15 cellular contexts compared by ENCODE assay signal in the genomic region with DNA sequence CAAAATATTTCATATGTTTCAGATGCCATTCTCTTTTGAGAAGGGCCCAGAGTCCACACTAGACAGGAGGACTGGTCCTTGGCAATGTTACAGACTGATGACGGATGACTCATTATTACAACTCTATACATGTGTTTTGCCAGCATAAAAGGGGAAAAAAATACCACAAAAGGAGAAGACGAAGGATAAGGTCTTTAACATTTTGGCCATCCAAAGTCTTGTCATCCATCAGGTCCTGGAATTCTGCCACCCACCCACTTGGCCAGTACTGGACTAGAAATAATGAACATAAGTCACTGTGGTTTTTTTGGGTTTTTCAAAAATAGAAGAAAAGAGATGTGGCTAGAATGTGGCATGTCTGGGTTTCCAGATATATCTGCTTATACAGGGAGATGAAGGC. TPM values are rescaled to one million over a fixed set of nuclear protein-coding genes. Genes with fewer than 3 reads are reported as not detected.
DNase-seq lines count a peak whose midpoint lies in the region; ATAC-seq and TF ChIP-seq lines count a peak whose summit lies in the region.
"Had no signal": no experiment of that assay in that cellular context is flagged by ENCODE, and none has a peak within 500 bp of the region (broad histone marks: within the 10 kb centered on the region; RNA-seq: fewer than 3 reads in every experiment).

No MANE protein-coding gene starts in this region.

- ATAC-seq in IMR-90 (ENCODE audit: low read depth) (0 out of 2 replicates have a peak, but pooled peaks have one; percentile 14), HG03432 (IDR thresholded peaks at IDR 0.05; ENCODE audit: unreplicated experiment) (no peak), HG03039 (IDR thresholded peaks at IDR 0.05; ENCODE audit: unreplicated experiment) (no peak), T-helper 17 cell (no peak), GM21526 (IDR thresholded peaks at IDR 0.05; ENCODE audit: low FRiP score, unreplicated experiment) (no peak)
- ATAC-seq: stimulated activated effector memory CD8-positive, alpha-beta T cell treated with anti-CD3 and anti-CD28 coated beads, Interleukin-12 subunit alpha, Interleukin-12 subunit beta, amount 100 ng/mL, for 72 hours had no signal

- H3K4me1 Mint-ChIP-seq in T-helper 17 cell: no peaks in the 10 kb centered on the region
- H3K4me1 Mint-ChIP-seq: activated naive CD4-positive, alpha-beta T cell treated with anti-CD3 and anti-CD28 coated beads, Interleukin-2, amount 10 ng/mL, durations not matched to agents 7 days and 5 days; stimulated activated effector memory CD8-positive, alpha-beta T cell treated with anti-CD3 and anti-CD28 coated beads, Interleukin-12 subunit alpha, Interleukin-12 subunit beta, amount 100 ng/mL, for 72 hours had no signal

- H3K4me3 ChIP-seq in AG10803 (ENCODE audit: low read length) (no peak overlapping the region), IMR-90 (ENCODE audit: insufficient read depth, low read depth, low read length) (no peak overlapping the region)
- H3K4me3 ChIP-seq: BLaER1 had no signal

- no peaks in the 10 kb centered on the region for H4K20me1 ChIP-seq in IMR-90 (ENCODE audit: insufficient read depth, low read length)
- H4K20me1 ChIP-seq: BLaER1 had no signal

- no peak overlapping the region for H3K4me2 ChIP-seq in IMR-90 (ENCODE audit: low read depth, low read length)
- H3K4me2 ChIP-seq: BLaER1 had no signal

- H2AK9ac ChIP-seq in IMR-90 (replicated peaks; ENCODE audit: low read depth, low read length, poor library complexity): no peak overlapping the region

- H2AK5ac ChIP-seq in IMR-90 (ENCODE audit: low read depth, low read length): no peak overlapping the region

- no peak overlapping the region for H3K27ac Mint-ChIP-seq in T-helper 17 cell
- H3K27ac Mint-ChIP-seq: activated naive CD4-positive, alpha-beta T cell treated with anti-CD3 and anti-CD28 coated beads, Interleukin-2, amount 10 ng/mL, durations not matched to agents 7 days and 5 days; stimulated activated effector memory CD8-positive, alpha-beta T cell treated with anti-CD3 and anti-CD28 coated beads, Interleukin-12 subunit alpha, Interleukin-12 subunit beta, amount 100 ng/mL, for 72 hours had no signal

- in situ Hi-C loops in IMR-90 (cut with MboI; ENCODE audit: low sequenced_read_pairs): no loop called here

- no peak overlapping the region for H4K5ac ChIP-seq in IMR-90 (ENCODE audit: low read depth, low read length)

- H3K9me3 ChIP-seq in IMR-90 (ENCODE audit: control insufficient read depth, insufficient read depth, low read length) (no peaks in the 10 kb centered on the region), T-helper 17 cell (ENCODE audit: control insufficient read depth, low read length, poor library complexity, severe bottlenecking) (peaks cover 2% of the 10 kb centered on the region)
- H3K9me3 ChIP-seq: BLaER1 had no signal

- H3K4ac ChIP-seq in IMR-90 (ENCODE audit: low read depth, low read length): no peak overlapping the region

- no peaks in the 10 kb centered on the region for H3K27me3 Mint-ChIP-seq in T-helper 17 cell
- H3K27me3 Mint-ChIP-seq: activated naive CD4-positive, alpha-beta T cell treated with anti-CD3 and anti-CD28 coated beads, Interleukin-2, amount 10 ng/mL, durations not matched to agents 7 days and 5 days had no signal

- no peak overlapping the region for H3K27ac ChIP-seq in IMR-90 (ENCODE audit: insufficient read depth, low read length)
- H3K27ac ChIP-seq: BLaER1 had no signal

- peaks cover 2% of the 10 kb centered on the region; the same call in 1 of the 2 replicates for H3K4me1 ChIP-seq in IMR-90 (ENCODE audit: control insufficient read depth, insufficient read depth, low read length)
- H3K4me1 ChIP-seq: BLaER1 had no signal

- H3K27me3 ChIP-seq in IMR-90 (ENCODE audit: control insufficient read depth, insufficient read depth, low read length): no peaks in the 10 kb centered on the region
- H3K27me3 ChIP-seq: BLaER1 had no signal

- no peak for TF ChIP-seq POLR2A in IMR-90 (IDR thresholded peaks at IDR 0.05; ENCODE audit: low read depth, low read length)

- no peak overlapping the region for H2AFZ ChIP-seq in IMR-90 (replicated peaks; ENCODE audit: low read length, poor library complexity)

- no peak overlapping the region for H3K56ac ChIP-seq in IMR-90 (ENCODE audit: extremely low read depth, insufficient read depth, low read length)

- no peak overlapping the region for H3K23ac ChIP-seq in IMR-90 (ENCODE audit: low read depth, low read length)

- H2BK20ac ChIP-seq in IMR-90 (ENCODE audit: low read depth, low read length): no peak overlapping the region

- peaks cover 5% of the 10 kb centered on the region; the same call in 1 of the 2 replicates for H3K9me1 ChIP-seq in IMR-90 (ENCODE audit: insufficient read depth, low read length)

- H4K91ac ChIP-seq in IMR-90 (ENCODE audit: insufficient read depth, low read depth, low read length): no peak overlapping the region

- H3K36me3 Mint-ChIP-seq in T-helper 17 cell (ENCODE audit: low read depth): no peaks in the 10 kb centered on the region
- H3K36me3 Mint-ChIP-seq: activated naive CD4-positive, alpha-beta T cell treated with anti-CD3 and anti-CD28 coated beads, Interleukin-2, amount 10 ng/mL, durations not matched to agents 7 days and 5 days; stimulated activated effector memory CD8-positive, alpha-beta T cell treated with anti-CD3 and anti-CD28 coated beads, Interleukin-12 subunit alpha, Interleukin-12 subunit beta, amount 100 ng/mL, for 72 hours had no signal

- no peak overlapping the region for H4K8ac ChIP-seq in IMR-90 (ENCODE audit: low read depth in 2 of 2, low read length in 2 of 2)

- no peak overlapping the region for H3K18ac ChIP-seq in IMR-90 (ENCODE audit: low read depth, low read length)

- BruUV-seq in IMR-90 (replicated peaks; lab: Mats Ljungman, UMichigan): no TSS peak

- H2BK15ac ChIP-seq in IMR-90 (ENCODE audit: low read depth, low read length): no peak overlapping the region

- H3K36me3 ChIP-seq in IMR-90 (ENCODE audit: control insufficient read depth, insufficient read depth, low read length): no peaks in the 10 kb centered on the region
- H3K36me3 ChIP-seq: BLaER1 had no signal

- DNase-seq in AG10803 (ENCODE audit: low read depth) (peak; percentile 87), IMR-90 (peak; percentile 75), amniotic epithelial cell (ENCODE audit: low read depth) (peak; percentile 50), glomerular visceral epithelial cell (ENCODE audit: extremely low spot score) (peak; percentile 66), T-helper 17 cell (no peak)
- DNase-seq: activated naive CD4-positive, alpha-beta T cell treated with anti-CD3 and anti-CD28 coated beads, Interleukin-2, amount 10 ng/mL, durations not matched to agents 7 days and 5 days; DND-41; GOT3; NCI-H1105 treated with DMSO at 0.1 percent for 48 hours; NCI-H524 had no signal

- dilution Hi-C loops in IMR-90 (cut with HindIII; ENCODE audit: low sequenced_read_pairs, unreplicated experiment): no loop called here

- no peaks in the 10 kb centered on the region for H3K79me1 ChIP-seq in IMR-90 (ENCODE audit: low read depth in 1 of 2, low read length in 2 of 2)

- no peak overlapping the region for H3K9ac ChIP-seq in IMR-90 (ENCODE audit: low read depth, low read length)
- H3K9ac ChIP-seq: BLaER1 had no signal

- TF ChIP-seq RAD21 in IMR-90 (IDR thresholded peaks at IDR 0.05; ENCODE audit: low read length): no peak

- H2BK120ac ChIP-seq in IMR-90 (ENCODE audit: low read depth, low read length): no peak overlapping the region

- no peak overlapping the region for H3K14ac ChIP-seq in IMR-90 (replicated peaks; ENCODE audit: low read depth, low read length)

- POLR2A ChIA-PET in IMR-90 (lab: Charles Lee; ENCODE audit: unreplicated experiment): no interaction called here

- 20% methylated on average over 1 of the region's 2 CpGs; no CpG with 5 or more reads in 1 of the 2 experiments for WGBS in IMR-90 (ENCODE audit: extremely low coverage in 2 of 2, insufficient read length in 1 of 2), 2 experiments

- CTCF ChIA-PET in IMR-90 (lab: Yijun Ruan, JAX): no interaction called here

- H3K4me3 Mint-ChIP-seq in T-helper 17 cell: no peak overlapping the region
- H3K4me3 Mint-ChIP-seq: activated naive CD4-positive, alpha-beta T cell treated with anti-CD3 and anti-CD28 coated beads, Interleukin-2, amount 10 ng/mL, durations not matched to agents 7 days and 5 days; stimulated activated effector memory CD8-positive, alpha-beta T cell treated with anti-CD3 and anti-CD28 coated beads, Interleukin-12 subunit alpha, Interleukin-12 subunit beta, amount 100 ng/mL, for 72 hours had no signal

- no peak overlapping the region for H2BK5ac ChIP-seq in IMR-90 (ENCODE audit: low read depth, low read length, poor library complexity, severe bottlenecking)

- TF ChIP-seq CTCF in AG10803 (conservative IDR thresholded peaks at IDR 0.05; ENCODE audit: low read length) (no peak), IMR-90 (conservative IDR thresholded peaks at IDR 0.05; ENCODE audit: low read depth, low read length) (no peak)

- intact Hi-C loops in IMR-90 (cut with micrococcal nuclease): no loop called here

TF ChIP-seq in IMR-90, 13 proteins besides CTCF, POLR2A, EP300 and RAD21:
- peak; percentile 48; the same call in 1 of the 2 replicates for TF ChIP-seq FOS (IDR thresholded peaks at IDR 0.05; ENCODE audit: low read depth, low read length)
- no peak for TF ChIP-seq MAZ (IDR thresholded peaks at IDR 0.05; ENCODE audit: borderline replicate concordance, low read depth, low read length)
- no peak for TF ChIP-seq MXI1 (IDR thresholded peaks at IDR 0.05; ENCODE audit: borderline replicate concordance, low read depth, low read length)
- TF ChIP-seq RCOR1 (IDR thresholded peaks at IDR 0.05; ENCODE audit: insufficient replicate concordance, low read length): no peak
- TF ChIP-seq SMC3 (IDR thresholded peaks at IDR 0.05; ENCODE audit: low read depth, low read length): no peak
- no peak for TF ChIP-seq NFE2L2 (IDR thresholded peaks at IDR 0.05; ENCODE audit: low read depth, low read length)
- TF ChIP-seq CEBPB (IDR thresholded peaks at IDR 0.05; ENCODE audit: low read depth, low read length): no peak

RNA-seq across cellular contexts. Expression of a gene that starts 57.7 kb away (rescaled TPM):
- total RNA-seq in IMR-90 (2012; rRNA removed) (152 and 174 TPM in 2 replicates), T-helper 17 cell (not detected)
- 91.9 and 94.8 TPM in 2 replicates for polyA plus RNA-seq in IMR-90 (2012; rRNA removed)
- polyA plus RNA-seq in IMR-90 (2012; cell fraction: cytosol; rRNA removed): 50.7 and 60.1 TPM in 2 replicates
- 65.9 and 184 TPM in 2 replicates for polyA plus RNA-seq in IMR-90 (2012; cell fraction: nucleus; rRNA removed; ENCODE audit: low replicate concordance)

Comparison
In these comparisons a context has a peak if more than half of its experiments do, and no peak if none do; other contexts are left out.
1. DNase-seq: peak in AG10803 (single experiment), IMR-90 (single experiment), amniotic epithelial cell (single experiment) and glomerular visceral epithelial cell (single experiment); none in T-helper 17 cell (0 of 3).
2. RNA of a gene that starts 57.7 kb away (total RNA-seq): 152 to 174 TPM in IMR-90; not detected in T-helper 17 cell; every median in the first group is over 100 times any median in the second.